In the genomic region with DNA sequence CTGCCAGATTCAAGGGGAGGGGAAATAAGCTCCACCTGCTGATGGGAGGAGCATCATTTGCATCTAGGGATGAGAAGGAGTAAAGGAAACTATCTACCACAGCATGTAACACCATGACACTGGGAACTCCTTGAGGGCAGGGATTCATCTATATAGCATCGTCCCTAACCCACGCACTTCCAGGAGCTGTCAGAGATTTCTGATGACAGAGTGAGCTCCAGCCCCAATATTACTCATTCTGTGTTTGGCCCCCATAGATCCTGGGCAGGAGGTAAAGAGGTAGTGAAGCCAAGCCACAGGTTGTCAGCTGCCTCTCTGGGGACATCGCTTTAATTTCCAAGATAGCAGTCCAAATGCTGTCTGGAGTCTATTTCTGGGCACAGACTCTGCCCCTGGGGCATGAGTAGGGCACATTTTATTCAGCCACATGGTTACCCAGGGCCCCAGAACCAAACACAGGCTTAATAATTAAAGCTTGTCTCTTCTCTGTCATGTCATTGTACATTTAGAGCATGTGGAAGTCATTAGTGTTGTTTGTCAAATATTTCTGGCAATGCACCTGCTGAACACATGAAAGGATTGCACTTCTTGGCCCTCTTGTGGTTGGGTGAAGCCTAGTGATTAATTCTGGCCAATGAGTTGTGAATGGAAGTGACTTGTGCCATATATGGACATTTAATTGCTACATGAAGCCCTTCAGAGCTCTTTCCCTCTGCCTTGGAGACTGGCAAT, we compare ENCODE assay signal across 9 cellular contexts.
DNase-seq lines count a peak whose midpoint lies in the region; ATAC-seq, FAIRE-seq and TF ChIP-seq lines count a peak whose summit lies in the region.
"Had no signal": no experiment of that assay in that cellular context is flagged by ENCODE, and none has a peak within 500 bp of the region (broad histone marks: within the 10 kb centered on the region; RNA-seq: fewer than 3 reads in every experiment).

No MANE protein-coding gene starts in this region.

- no peak overlapping the region for H3K27ac ChIP-seq in GM23338 (ENCODE audit: low read depth)
- no peak overlapping the region for H3K27ac ChIP-seq in VCaP
- no peak overlapping the region for H3K27ac ChIP-seq in small intestine (ENCODE audit: low read depth in 1 of 2, low read length in 1 of 2)

- H3K4me1 ChIP-seq in GM23338 (ENCODE audit: insufficient read depth), result peaks cover 18% of the 10 kb centered on the region
- H3K4me1 ChIP-seq in small intestine (ENCODE audit: control insufficient read depth in 2 of 2, insufficient read depth in 1 of 2, low read depth in 1 of 2, low read length in 1 of 2), result no peaks in the 10 kb centered on the region

- H3K9me3 Mint-ChIP-seq in GM23338, result peaks cover 10% of the 10 kb centered on the region; the same call in 2 of the 3 replicates
- H3K9me3 Mint-ChIP-seq: natural killer cell had no signal

- H3K27me3 ChIP-seq in GM23338 (ENCODE audit: insufficient read depth) (no peaks in the 10 kb centered on the region), small intestine (ENCODE audit: control insufficient read depth in 2 of 2, insufficient read depth in 2 of 2, low read length in 2 of 2) (no peaks in the 10 kb centered on the region)

- H2AFZ ChIP-seq in GM23338, result no peak overlapping the region

- no peak overlapping the region for H3K27ac Mint-ChIP-seq in GM23338
- H3K27ac Mint-ChIP-seq: activated CD4-positive, alpha-beta T cell treated with anti-CD3 and anti-CD28 coated beads for 36 hours; natural killer cell had no signal

- DNase-seq in GM23338 (ENCODE audit: low spot score), result no peak
- peak; percentile 68 for DNase-seq in NCI-H1694 treated with DMSO at 0.1 percent for 48 hours (lab: John Stamatoyannopoulos, UW)
- peak; percentile 15 for DNase-seq in small intestine
- no peak for DNase-seq in GDM1 (lab: John Stamatoyannopoulos, UW)
- no peak for DNase-seq in SKM-1 treated with dmso at 0.1 percent for 144 hours (lab: John Stamatoyannopoulos, UW; ENCODE audit: unreplicated experiment)
- no peak for DNase-seq in islet precursor cell
- DNase-seq: activated CD4-positive, alpha-beta T cell treated with anti-CD3 and anti-CD28 coated beads for 36 hours; natural killer cell had no signal

- H3K36me3 Mint-ChIP-seq in GM23338 (ENCODE audit: low read depth), result peaks cover 4% of the 10 kb centered on the region; the same call in 2 of the 3 replicates
- H3K36me3 Mint-ChIP-seq: natural killer cell had no signal

- H4K20me1 ChIP-seq in GM23338 (replicated peaks; ENCODE audit: insufficient read depth), result no peaks in the 10 kb centered on the region

- H3K4me1 Mint-ChIP-seq in GM23338, result peaks cover 22% of the 10 kb centered on the region
- H3K4me1 Mint-ChIP-seq: activated CD4-positive, alpha-beta T cell treated with anti-CD3 and anti-CD28 coated beads for 36 hours; natural killer cell had no signal

- peak; percentile 17 to 36; a peak in 3 of 4 replicates for TF ChIP-seq CTCF in GM23338 (conservative IDR thresholded peaks at IDR 0.05; ENCODE audit: low read depth in 2 of 2)
- peak; percentile 66 for TF ChIP-seq CTCF in VCaP (conservative IDR thresholded peaks at IDR 0.05)

- ATAC-seq in GM23338, result no peak; the same call in 2 of the 3 replicates
- ATAC-seq: activated CD4-positive, alpha-beta T cell treated with anti-CD3 and anti-CD28 coated beads for 36 hours had no signal

- no peaks in the 10 kb centered on the region for H3F3A ChIP-seq in GM23338 (replicated peaks; ENCODE audit: low read depth)

- 73 to 89% (median 83%) methylated on average over 3 of the region's 3 CpGs for WGBS in small intestine, 3 donors

- H3K79me2 ChIP-seq in GM23338 (replicated peaks; ENCODE audit: insufficient read depth), result no peaks in the 10 kb centered on the region

- no peaks in the 10 kb centered on the region for H3K36me3 ChIP-seq in GM23338 (ENCODE audit: insufficient read depth)
- H3K36me3 ChIP-seq in small intestine (ENCODE audit: control insufficient read depth in 2 of 2, insufficient read depth in 2 of 2, low read length in 2 of 2), result no peaks in the 10 kb centered on the region

- H3K9me3 ChIP-seq in small intestine (ENCODE audit: control insufficient read depth, low read depth), result no peaks in the 10 kb centered on the region

- FAIRE-seq in small intestine (lab: Jason Lieb, UNC), result no peak

- 0 out of 2 replicates have a peak, but pooled peaks cover 12% of the 10 kb centered on the region for H3K9me2 ChIP-seq in GM23338 (ENCODE audit: insufficient read depth)

- H3K27me3 Mint-ChIP-seq in GM23338 (ENCODE audit: insufficient read depth, low read depth, poor library complexity), result peaks cover 6% of the 10 kb centered on the region

- no peak overlapping the region for H3K4me3 Mint-ChIP-seq in GM23338
- H3K4me3 Mint-ChIP-seq: activated CD4-positive, alpha-beta T cell treated with anti-CD3 and anti-CD28 coated beads for 36 hours; natural killer cell had no signal

- H3K4me3 ChIP-seq in GM23338 (no peak overlapping the region), small intestine (ENCODE audit: low read depth in 1 of 2, low read length in 2 of 2) (no peak overlapping the region)

- H3K4me2 ChIP-seq in GM23338, result no peak overlapping the region

TF ChIP-seq in GM23338, 12 proteins besides CTCF, POLR2A, EP300 and RAD21 (continues in another document):
- TF ChIP-seq CREB1 (CRISPR knock-in tag; IDR thresholded peaks at IDR 0.05; ENCODE audit: low read depth), result no peak
- TF ChIP-seq REST (IDR thresholded peaks at IDR 0.05; ENCODE audit: unreplicated experiment), result no peak
- TF ChIP-seq ZNF331 (CRISPR knock-in tag; IDR thresholded peaks at IDR 0.05; ENCODE audit: low read depth), result no peak
- TF ChIP-seq, protein P1, sequence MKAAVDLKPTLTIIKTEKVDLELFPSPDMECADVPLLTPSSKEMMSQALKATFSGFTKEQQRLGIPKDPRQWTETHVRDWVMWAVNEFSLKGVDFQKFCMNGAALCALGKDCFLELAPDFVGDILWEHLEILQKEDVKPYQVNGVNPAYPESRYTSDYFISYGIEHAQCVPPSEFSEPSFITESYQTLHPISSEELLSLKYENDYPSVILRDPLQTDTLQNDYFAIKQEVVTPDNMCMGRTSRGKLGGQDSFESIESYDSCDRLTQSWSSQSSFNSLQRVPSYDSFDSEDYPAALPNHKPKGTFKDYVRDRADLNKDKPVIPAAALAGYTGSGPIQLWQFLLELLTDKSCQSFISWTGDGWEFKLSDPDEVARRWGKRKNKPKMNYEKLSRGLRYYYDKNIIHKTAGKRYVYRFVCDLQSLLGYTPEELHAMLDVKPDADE (IDR thresholded peaks at IDR 0.05), result no peak
- TF ChIP-seq EZH2 (IDR thresholded peaks at IDR 0.05; ENCODE audit: low read depth, unreplicated experiment), result no peak
- no peak for TF ChIP-seq JUNB (IDR thresholded peaks at IDR 0.05; ENCODE audit: unreplicated experiment)
- TF ChIP-seq NANOG (IDR thresholded peaks at IDR 0.05; ENCODE audit: borderline replicate concordance), result no peak
- no peak for TF ChIP-seq STAT1 (IDR thresholded peaks at IDR 0.05; ENCODE audit: unreplicated experiment)
- no peak for TF ChIP-seq ZNF114 (CRISPR knock-in tag; IDR thresholded peaks at IDR 0.05)

Comparison
In these comparisons a context has a peak if more than half of its experiments do, and no peak if none do; other contexts are left out.
1. DNase-seq: peak in NCI-H1694 treated with DMSO at 0.1 percent for 48 hours (single experiment) and small intestine (single experiment); none in GM23338 (single experiment), GDM1 (single experiment), SKM-1 treated with dmso at 0.1 percent for 144 hours (single experiment) and islet precursor cell (single experiment).